ENCODE assay signal across 14 cellular contexts in the genomic region with DNA sequence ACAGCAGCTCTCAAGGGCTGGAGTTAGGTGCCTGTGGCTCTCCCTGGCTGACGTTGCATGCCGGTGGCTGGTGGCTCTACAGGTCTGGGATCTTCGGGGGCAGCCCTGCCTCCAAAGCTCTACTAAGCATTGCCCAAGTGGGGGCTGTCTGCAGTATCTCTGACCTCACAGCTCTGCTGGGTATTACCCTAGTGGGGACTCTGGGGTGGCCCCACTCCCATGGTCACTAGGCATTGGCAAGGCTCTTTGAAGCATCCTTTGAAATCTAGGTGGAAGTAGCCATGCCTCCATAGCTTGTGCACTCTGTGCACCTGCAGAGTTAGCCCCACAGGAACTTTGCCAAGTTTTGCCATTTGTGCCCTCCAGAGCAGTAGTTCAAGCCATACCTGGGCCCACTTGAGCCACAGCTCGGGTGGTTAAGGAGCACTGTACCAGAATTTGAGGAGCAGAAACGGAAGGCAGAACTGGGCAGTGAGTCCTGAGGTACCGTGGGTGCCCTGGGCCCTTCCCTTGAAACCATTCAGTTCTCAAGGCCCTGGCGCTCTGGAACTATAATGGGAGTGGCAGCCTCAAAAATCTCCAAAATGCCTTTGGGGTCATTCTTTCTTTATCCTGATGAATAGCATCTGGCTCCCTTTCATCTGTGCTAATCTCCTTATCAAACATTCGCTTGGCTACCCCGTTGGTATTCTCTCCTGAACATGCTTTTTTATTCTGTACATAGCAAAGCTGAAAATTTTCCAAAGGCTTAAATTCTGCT. TPM values are rescaled to one million over a fixed set of nuclear protein-coding genes. Genes with fewer than 3 reads are reported as not detected.
DNase-seq lines count a peak whose midpoint lies in the region; TF ChIP-seq lines count a peak whose summit lies in the region.
"Had no signal": no experiment of that assay in that cellular context is flagged by ENCODE, and none has a peak within 500 bp of the region (broad histone marks: within the 10 kb centered on the region; RNA-seq: fewer than 3 reads in every experiment).

No MANE protein-coding gene starts in this region.

- H3K27ac ChIP-seq in neuronal stem cell (replicated peaks; ENCODE audit: low read length): no peak overlapping the region
- H3K27ac ChIP-seq: BLaER1 had no signal

- peaks cover 0 to 5% of the 10 kb centered on the region in 2 donors for H3K4me1 ChIP-seq in neuronal stem cell (ENCODE audit: control insufficient read depth in 2 of 2, insufficient read depth in 1 of 2, low read depth in 1 of 2, low read length in 2 of 2)
- H3K4me1 ChIP-seq: BLaER1 had no signal

- no peak overlapping the region for H3K14ac ChIP-seq in neuronal stem cell (ENCODE audit: low read length)

- H2AK5ac ChIP-seq in neuronal stem cell (ENCODE audit: low read depth, low read length): peak overlapping the region; percentile 61

- no peak overlapping the region for H2BK12ac ChIP-seq in neuronal stem cell (ENCODE audit: low read length)

- peak; percentile 2 for DNase-seq in HEK293T (ENCODE audit: extremely low spot score)
- peak; percentile 22 for DNase-seq in RPMI7951 (ENCODE audit: low read depth)
- peak; percentile 46 for DNase-seq in ecto neural progenitor cell (ENCODE audit: low spot score)
- no peak for DNase-seq in neuronal stem cell (ENCODE audit: low spot score)
- DNase-seq in DMS114 treated with DMSO at 0.1 percent for 48 hours (lab: John Stamatoyannopoulos, UW; ENCODE audit: unreplicated experiment): no peak
- no peak for DNase-seq in T1000 (lab: John Stamatoyannopoulos, UW)
- DNase-seq in hypothalamus (lab: John Stamatoyannopoulos, UW): no peak
- DNase-seq: 8988T; AML-193; CD8-positive, alpha-beta memory T cell; HCEC 1CT had no signal

- no peak overlapping the region for H2AFZ ChIP-seq in neuronal stem cell (ENCODE audit: low read length)

- H3K9me3 ChIP-seq in neuronal stem cell (replicated peaks in 1 of 2; ENCODE audit: control insufficient read depth in 2 of 2, insufficient read depth in 1 of 2, low read depth in 1 of 2, low read length in 2 of 2): peaks cover 0 to 7% of the 10 kb centered on the region in 2 donors

- no peak overlapping the region for H3K4me2 ChIP-seq in neuronal stem cell (ENCODE audit: insufficient read depth, low read length, poor library complexity, severe bottlenecking)
- H3K4me2 ChIP-seq: BLaER1 had no signal

- H3K27me3 ChIP-seq in neuronal stem cell (ENCODE audit: control insufficient read depth in 3 of 3, insufficient read depth in 3 of 3, low read depth in 1 of 3, low read length in 3 of 3): no peaks in the 10 kb centered on the region
- H3K27me3 ChIP-seq: BLaER1 had no signal

- WGBS in neuronal stem cell (ENCODE audit: extremely low coverage in 2 of 2, insufficient read length in 2 of 2, insufficient replicate concordance in 1 of 2), 2 donors: no CpG with 5 or more reads among the region's 9 CpGs

- H4K8ac ChIP-seq in neuronal stem cell (ENCODE audit: low read depth, low read length): no peak overlapping the region

- POLR2A ChIA-PET in HEK293T (lab: Yijun Ruan, JAX): no interaction called here

- H4K91ac ChIP-seq in neuronal stem cell (ENCODE audit: low read depth, low read length, poor library complexity): no peak overlapping the region

- H2BK15ac ChIP-seq in neuronal stem cell (ENCODE audit: low read length): no peak overlapping the region

- H3K9ac ChIP-seq in neuronal stem cell (ENCODE audit: low read depth, low read length, poor library complexity): no peak overlapping the region
- H3K9ac ChIP-seq: BLaER1 had no signal

- H3K4ac ChIP-seq in neuronal stem cell (ENCODE audit: low read length): no peak overlapping the region

- no peak overlapping the region for H3K4me3 ChIP-seq in neuronal stem cell (ENCODE audit: low read length in 2 of 2)
- H3K4me3 ChIP-seq: BLaER1 had no signal

- H2BK5ac ChIP-seq in neuronal stem cell (ENCODE audit: low read length): no peak overlapping the region

- CTCF ChIA-PET in HEK293T (lab: Yijun Ruan, JAX): no interaction called here

- H3K23ac ChIP-seq in neuronal stem cell (ENCODE audit: low read depth, low read length, poor library complexity): no peak overlapping the region

- H2BK120ac ChIP-seq in neuronal stem cell (ENCODE audit: low read depth, low read length): no peak overlapping the region

- H3K18ac ChIP-seq in neuronal stem cell (ENCODE audit: low read length): peak overlapping the region; percentile 5

- H3K79me1 ChIP-seq in neuronal stem cell (ENCODE audit: low read depth, low read length): no peaks in the 10 kb centered on the region

- no peaks in the 10 kb centered on the region for H3K36me3 ChIP-seq in neuronal stem cell (replicated peaks in 1 of 2; ENCODE audit: control insufficient read depth in 2 of 2, insufficient read depth in 2 of 2, low read length in 2 of 2)
- H3K36me3 ChIP-seq: BLaER1 had no signal

TF ChIP-seq in HEK293T, 16 proteins besides CTCF, POLR2A, EP300 and RAD21:
- no peak for TF ChIP-seq FOXM1 (IDR thresholded peaks at IDR 0.05; ENCODE audit: borderline replicate concordance)
- no peak for TF ChIP-seq SUZ12 (IDR thresholded peaks at IDR 0.05)
- no peak for TF ChIP-seq FOXK2 (IDR thresholded peaks at IDR 0.05)
- TF ChIP-seq CTBP1 (IDR thresholded peaks at IDR 0.05; ENCODE audit: borderline replicate concordance): no peak
- TF ChIP-seq L3MBTL2 (conservative IDR thresholded peaks at IDR 0.05): no peak
- TF ChIP-seq LEF1 (IDR thresholded peaks at IDR 0.05; ENCODE audit: borderline replicate concordance): no peak
- TF ChIP-seq ARNT (IDR thresholded peaks at IDR 0.05): no peak
- no peak for TF ChIP-seq ELF4 (IDR thresholded peaks at IDR 0.05)
- no peak for TF ChIP-seq HDGF (IDR thresholded peaks at IDR 0.05; ENCODE audit: borderline replicate concordance)
- no peak for TF ChIP-seq BHLHE40 (IDR thresholded peaks at IDR 0.05; ENCODE audit: borderline replicate concordance)
- no peak for TF ChIP-seq TARDBP (IDR thresholded peaks at IDR 0.05)
- TF ChIP-seq SP1 (IDR thresholded peaks at IDR 0.05): no peak
- no peak for TF ChIP-seq PKNOX1 (IDR thresholded peaks at IDR 0.05)
- no peak for TF ChIP-seq ZNF384 (IDR thresholded peaks at IDR 0.05)
- TF ChIP-seq NFRKB (IDR thresholded peaks at IDR 0.05): no peak
- TF ChIP-seq FOXA1 (IDR thresholded peaks at IDR 0.05): no peak

RNA-seq across cellular contexts. Expression of gene GJA4, which starts 15.4 kb away (rescaled TPM):
- total RNA-seq in RPMI7951 (2014; rRNA removed; shearing (Covaris generic)): not detected in 2 replicates
- 0.01 TPM for polyA plus RNA-seq in neuronal stem cell (2013, experiment 1 of 2)
- polyA plus RNA-seq in neuronal stem cell (2013, experiment 2 of 2): not detected
- total RNA-seq: CD8-positive, alpha-beta memory T cell; Daoy; H4 had no signal
- polyA plus RNA-seq: CD8-positive, alpha-beta memory T cell had no signal

RNA-seq across cellular contexts. Expression of gene GJB3, which starts 27.2 kb away (rescaled TPM):
- not detected in 2 replicates for total RNA-seq in RPMI7951 (2014; rRNA removed; shearing (Covaris generic))
- not detected for polyA plus RNA-seq in neuronal stem cell (2013, experiment 1 of 2)
- polyA plus RNA-seq in neuronal stem cell (2013, experiment 2 of 2): not detected
- total RNA-seq: CD8-positive, alpha-beta memory T cell; Daoy; H4 had no signal
- polyA plus RNA-seq: CD8-positive, alpha-beta memory T cell had no signal

RNA-seq across cellular contexts. Expression of gene GJB4, which starts 48.7 kb away (rescaled TPM):
- total RNA-seq in RPMI7951 (2014; rRNA removed; shearing (Covaris generic)): not detected in 2 replicates
- polyA plus RNA-seq in neuronal stem cell (2013, experiment 1 of 2): not detected
- polyA plus RNA-seq in neuronal stem cell (2013, experiment 2 of 2): not detected
- total RNA-seq: CD8-positive, alpha-beta memory T cell; H4 had no signal
- polyA plus RNA-seq: CD8-positive, alpha-beta memory T cell had no signal

RNA-seq across cellular contexts. Expression of gene SMIM12, which starts 51.3 kb away (rescaled TPM):
- total RNA-seq in RPMI7951 (2014; rRNA removed; shearing (Covaris generic)): 31.5 and 47.6 TPM in 2 replicates
- 15.2 TPM for polyA plus RNA-seq in neuronal stem cell (2013, experiment 1 of 2)
- polyA plus RNA-seq in neuronal stem cell (2013, experiment 2 of 2): 14.8 TPM

RNA-seq across cellular contexts. Expression of gene GJB5, which starts 53.4 kb away (rescaled TPM):
- not detected in 2 replicates for total RNA-seq in RPMI7951 (2014; rRNA removed; shearing (Covaris generic))
- 0.03 TPM for polyA plus RNA-seq in neuronal stem cell (2013, experiment 1 of 2)
- 0.07 TPM for polyA plus RNA-seq in neuronal stem cell (2013, experiment 2 of 2)
- total RNA-seq: CD8-positive, alpha-beta memory T cell; Daoy; H4 had no signal
- polyA plus RNA-seq: CD8-positive, alpha-beta memory T cell had no signal

Comparison
In these comparisons a context has a peak if more than half of its experiments do, and no peak if none do; other contexts are left out.
1. DNase-seq: peak in HEK293T (single experiment), RPMI7951 (single experiment) and ecto neural progenitor cell (single experiment); none in neuronal stem cell (single experiment), DMS114 treated with DMSO at 0.1 percent for 48 hours (single experiment), T1000 (single experiment) and hypothalamus (0 of 51).